ENCODE assay signal across 15 cellular contexts in the genomic region with DNA sequence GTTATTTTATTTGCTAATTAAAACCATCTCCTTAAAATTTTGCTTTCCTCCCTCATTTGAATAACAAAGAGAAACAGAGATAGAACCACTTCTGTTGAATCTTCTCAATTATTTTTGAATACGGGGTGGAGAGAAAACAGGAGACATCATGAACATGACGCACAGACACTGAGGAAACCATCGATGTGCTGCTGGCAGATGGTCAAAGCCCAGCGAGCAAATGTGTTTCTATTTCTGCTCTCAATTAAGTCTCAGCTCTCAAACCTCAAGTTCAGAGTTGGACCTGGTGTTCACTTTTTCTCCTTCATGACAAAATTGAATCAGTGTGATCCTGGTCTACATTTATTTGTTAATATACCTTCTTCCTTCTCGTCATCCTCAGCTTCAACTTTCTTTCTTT. TPM values are rescaled to one million over a fixed set of nuclear protein-coding genes. Genes with fewer than 3 reads are reported as not detected.
"Had no signal": no experiment of that assay in that cellular context is flagged by ENCODE, and none has a peak within 500 bp of the region (broad histone marks: within the 10 kb centered on the region; RNA-seq: fewer than 3 reads in every experiment).

No MANE protein-coding gene starts in this region.

- H3K4me1 ChIP-seq: ascending aorta, foreskin keratinocyte, tibial nerve had no signal

- H3K27ac ChIP-seq: ascending aorta, foreskin keratinocyte, tibial nerve had no signal

- H3K36me3 ChIP-seq: ascending aorta, tibial nerve had no signal

- DNase-seq: activated CD4-positive, alpha-beta memory T cell treated with anti-CD3 and anti-CD28 coated beads, Interleukin-2, amount 10 ng/mL, durations not matched to agents 7 days and 5 days; activated naive CD4-positive, alpha-beta T cell; foreskin keratinocyte; head of caudate nucleus; left colon; natural killer cell; nucleus accumbens; right cardiac atrium; T-cell; T1000 had no signal

- ATAC-seq: foreskin keratinocyte; left colon; mucosa of descending colon; natural killer cell; right cardiac atrium; stimulated activated memory B cell treated with anti-CD40 and anti-IgM and Interleukin-4, amounts not matched to agents 10 μg/mL and 1 μg/mL and 100 μg/mL, for 72 hours; T-cell had no signal

- H3K27me3 ChIP-seq: ascending aorta, foreskin keratinocyte, tibial nerve had no signal

- H3K9me3 ChIP-seq: ascending aorta, mucosa of descending colon had no signal

- H3K4me3 ChIP-seq: ascending aorta, lung, mucosa of descending colon, tibial nerve had no signal

RNA-seq across cellular contexts. Expression of a gene that starts 36.1 kb away (rescaled TPM):
- total RNA-seq: activated CD4-positive, alpha-beta memory T cell treated with anti-CD3 and anti-CD28 coated beads, Interleukin-2, amount 10 ng/mL, durations not matched to agents 7 days and 5 days; natural killer cell; T-cell had no signal
